ENCODE assay signal across 11 cellular contexts in genomic region chr15:60721232-60721576, GRCh38.
DNase-seq lines count a peak whose midpoint lies in the region; ATAC-seq, FAIRE-seq and TF ChIP-seq lines count a peak whose summit lies in the region.
"Had no signal": no experiment of that assay in that cellular context is flagged by ENCODE, and none has a peak within 500 bp of the region (broad histone marks: within the 10 kb centered on the region; RNA-seq: fewer than 3 reads in every experiment).

No MANE protein-coding gene starts in this region.

- peak; percentile 31 for ATAC-seq in GM18498 (IDR thresholded peaks at IDR 0.05; ENCODE audit: unreplicated experiment)
- ATAC-seq in GM21529 (IDR thresholded peaks at IDR 0.05; ENCODE audit: unreplicated experiment), result peak; percentile 20
- ATAC-seq in WTC11, result no peak
- ATAC-seq: left lobe of liver had no signal

- H3K9me3 Mint-ChIP-seq in WTC11, result no peaks in the 10 kb centered on the region

- FAIRE-seq in GM12892 (lab: Jason Lieb, UNC), result no peak

- POLR2A ChIA-PET in WTC11 (lab: Charles Lee), result no interaction called here

- TF ChIP-seq CTCF in Peyer's patch (IDR thresholded peaks at IDR 0.05) (no peak), WTC11 (IDR thresholded peaks at IDR 0.05) (no peak)

- CTCF ChIA-PET in WTC11 (lab: Charles Lee), result interaction anchor here (2.6 kb wide), 1 partner anchor 66 kb away, joined by 7 read pairs; no protein-coding TSS in a partner anchor

- DNase-seq in Peyer's patch, result no peak
- DNase-seq in iris pigment epithelial cell (ENCODE audit: low read depth), result peak; percentile 28
- no peak for DNase-seq in A172 (ENCODE audit: low spot score)
- no peak for DNase-seq in WTC11 (ENCODE audit: low spot score)
- DNase-seq in GM12892 (ENCODE audit: insufficient read length), result no peak
- DNase-seq in midbrain (lab: John Stamatoyannopoulos, UW), result no peak
- DNase-seq: Kasumi-1 had no signal

- no peaks in the 10 kb centered on the region for H3K27me3 Mint-ChIP-seq in WTC11 (ENCODE audit: low read depth)

- no peak for TF ChIP-seq POLR2A in Peyer's patch (IDR thresholded peaks at IDR 0.05)
- TF ChIP-seq POLR2A in GM12892 (IDR thresholded peaks at IDR 0.05; ENCODE audit: low read depth, low read length), result no peak

- no peaks in the 10 kb centered on the region for H3K36me3 Mint-ChIP-seq in WTC11

- H3K27ac Mint-ChIP-seq in WTC11, result no peak overlapping the region

- H3K36me3 ChIP-seq in Peyer's patch, result no peaks in the 10 kb centered on the region

- peaks cover 30% of the 10 kb centered on the region for H3K4me1 Mint-ChIP-seq in WTC11

- no peaks in the 10 kb centered on the region for H3K4me1 ChIP-seq in Peyer's patch

- no peaks in the 10 kb centered on the region for H3K9me3 ChIP-seq in Peyer's patch

- H3K4me3 ChIP-seq in Peyer's patch, result peak overlapping the region in 1 of 4 donors; percentile 29
- H3K4me3 ChIP-seq: coronary artery had no signal

- peak overlapping the region in 3 of 4 donors; percentile 7 to 69 (median 43) for H3K27ac ChIP-seq in Peyer's patch
- H3K27ac ChIP-seq: coronary artery had no signal

- H3K4me3 Mint-ChIP-seq in WTC11, result no peak overlapping the region

- H3K27me3 ChIP-seq in Peyer's patch, result no peaks in the 10 kb centered on the region

TF ChIP-seq in WTC11, 78 proteins besides CTCF, POLR2A, EP300 and RAD21:
- TF ChIP-seq E2F1 (CRISPR knock-in tag; IDR thresholded peaks at IDR 0.05) (no peak), AFF4 (CRISPR knock-in tag; IDR thresholded peaks at IDR 0.05; ENCODE audit: borderline replicate concordance) (no peak), FOXP1 (CRISPR knock-in tag; IDR thresholded peaks at IDR 0.05; ENCODE audit: borderline replicate concordance) (no peak)
TF ChIP-seq in WTC11: peak in this region for 0.
